Comparison of ENCODE assay signal across 23 cellular contexts in genomic region chr7:8213381-8213780, GRCh38.
"Had no signal": no experiment of that assay in that cellular context is flagged by ENCODE, and none has a peak within 500 bp of the region (broad histone marks: within the 10 kb centered on the region; RNA-seq: fewer than 3 reads in every experiment).

No MANE protein-coding gene starts in this region.

- H3K27me3 ChIP-seq: gastroesophageal sphincter, heart left ventricle, neural progenitor cell, spleen, tibial artery had no signal

- H3K27me3 Mint-ChIP-seq: activated naive CD8-positive, alpha-beta T cell; activated T-helper 17 cell treated with anti-CD3 and anti-CD28 coated beads, Interleukin-2, amount 50 U/mL, for 72 hours; memory B cell; T-cell had no signal

- H3K9me3 Mint-ChIP-seq: activated T-helper 17 cell treated with anti-CD3 and anti-CD28 coated beads, Interleukin-2, amount 50 U/mL, for 72 hours; memory B cell; naive thymus-derived CD4-positive, alpha-beta T cell; neural progenitor cell; T-cell; T-helper 2 cell treated with Interferon-gamma antibody and Interleukin-4, amounts not matched to agents 5 μg/mL and 100 μg/mL, for 36 hours had no signal

- H3K27ac Mint-ChIP-seq: activated naive CD8-positive, alpha-beta T cell; activated T-helper 17 cell treated with anti-CD3 and anti-CD28 coated beads, Interleukin-2, amount 50 U/mL, for 72 hours; memory B cell; neural progenitor cell; T-cell; T-helper 2 cell treated with Interferon-gamma antibody and Interleukin-4, amounts not matched to agents 5 μg/mL and 100 μg/mL, for 36 hours had no signal

- H3K4me1 Mint-ChIP-seq: activated T-helper 17 cell treated with anti-CD3 and anti-CD28 coated beads, Interleukin-2, amount 50 U/mL, for 72 hours had no signal

- H3K4me3 Mint-ChIP-seq: activated naive CD8-positive, alpha-beta T cell; activated T-helper 17 cell treated with anti-CD3 and anti-CD28 coated beads, Interleukin-2, amount 50 U/mL, for 72 hours; memory B cell; naive thymus-derived CD4-positive, alpha-beta T cell; neural progenitor cell; T-cell; T-helper 2 cell treated with Interferon-gamma antibody and Interleukin-4, amounts not matched to agents 5 μg/mL and 100 μg/mL, for 36 hours had no signal

- H3K4me3 ChIP-seq: coronary artery, gastroesophageal sphincter, heart left ventricle, neural progenitor cell, spleen, tibial artery had no signal

- ATAC-seq: activated T-helper 17 cell treated with anti-CD3 and anti-CD28 coated beads, Interleukin-2, amount 50 U/mL, for 72 hours; gastroesophageal sphincter; heart left ventricle; left colon; naive thymus-derived CD4-positive, alpha-beta T cell; T-cell had no signal

- H3K36me3 ChIP-seq: gastroesophageal sphincter, neural progenitor cell, tibial artery, WERI-Rb-1 had no signal

- H3K27ac ChIP-seq: coronary artery, neural progenitor cell, tibial artery, WERI-Rb-1 had no signal

- H3K9me3 ChIP-seq: gastroesophageal sphincter, heart left ventricle, spleen, tibial artery had no signal

- H3K36me3 Mint-ChIP-seq: activated naive CD8-positive, alpha-beta T cell; memory B cell; naive thymus-derived CD4-positive, alpha-beta T cell; neural progenitor cell; T-cell had no signal

- DNase-seq: activated CD4-positive, alpha-beta T cell treated with anti-CD3 and anti-CD28 coated beads for 1 hour; activated naive CD4-positive, alpha-beta T cell; activated T-cell treated with anti-CD3 and anti-CD28 coated beads, Interleukin-2, amount 50 U/mL, for 1 hour; amniotic stem cell; cerebellar nuclear complex; heart left ventricle; left colon; naive thymus-derived CD4-positive, alpha-beta T cell; retina; spleen; stimulated activated CD4-positive, alpha-beta T cell treated with anti-CD3 and anti-CD28 coated beads, Interleukin-4, amount 100 ng/mL, for 1 hour; stimulated activated naive CD4-positive, alpha-beta T cell; substantia nigra; T-cell; tibial artery; WERI-Rb-1 had no signal
